8 cellular contexts compared by ENCODE assay signal in the genomic region with DNA sequence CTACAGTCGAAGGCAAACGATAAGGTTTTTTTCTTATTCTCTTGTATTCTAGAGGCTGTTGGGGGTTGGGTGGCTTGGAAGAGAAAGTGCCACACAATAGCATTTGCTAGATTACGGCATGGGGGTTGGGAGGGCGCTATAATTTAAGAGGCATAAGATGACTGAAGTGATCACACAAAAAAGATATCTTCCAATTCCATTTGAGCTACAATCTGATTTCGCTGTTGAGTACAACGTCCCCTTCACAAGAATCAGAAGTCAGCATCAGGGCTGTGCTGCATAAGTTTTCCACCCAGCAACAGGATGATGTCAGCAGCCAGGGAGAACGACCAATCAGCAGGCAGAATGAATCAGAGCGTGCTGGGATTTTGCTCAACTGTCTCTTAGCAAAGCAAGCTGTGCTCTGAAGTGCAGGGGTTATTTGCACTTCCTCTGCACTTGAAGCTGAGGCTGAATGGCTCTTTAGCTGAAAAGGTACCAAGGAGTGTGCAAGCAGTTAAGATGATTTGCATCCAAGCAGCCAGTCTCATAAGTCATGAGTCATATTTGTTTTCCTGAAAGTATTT. TPM values are rescaled to one million over a fixed set of nuclear protein-coding genes. Genes with fewer than 3 reads are reported as not detected.
DNase-seq lines count a peak whose midpoint lies in the region; ATAC-seq and TF ChIP-seq lines count a peak whose summit lies in the region.

No MANE protein-coding gene starts in this region.

- H3K9ac ChIP-seq in colonic mucosa (ENCODE audit: low read depth in 2 of 2, low read length in 2 of 2), result peak overlapping the region; percentile 1 to 5

- H3K36me3 ChIP-seq in ACC112 (ENCODE audit: insufficient read depth, low read length), result no peaks in the 10 kb centered on the region
- H3K36me3 ChIP-seq in colonic mucosa, result no peaks in the 10 kb centered on the region

- DNase-seq in NCI-H345 treated with DMSO at 0.1 percent for 48 hours (lab: John Stamatoyannopoulos, UW; ENCODE audit: unreplicated experiment) (peak; percentile 89), colonic mucosa (peak; percentile 85), left kidney (ENCODE audit: low read depth, low spot score) (peak; percentile 97)
- DNase-seq in activated CD4-positive, alpha-beta T cell treated with anti-CD3 and anti-CD28 coated beads for 4 hours, result peak; percentile 75 to 82
- peak; percentile 46 to 71 for DNase-seq in stimulated activated CD4-positive, alpha-beta T cell treated with anti-CD3 and anti-CD28 coated beads, Interleukin-1b, Interleukin-23, amount 100 ng/mL, for 4 hours (ENCODE audit: low read depth in 2 of 2)

- intact Hi-C loops in colonic mucosa (cut with DNase I), result no loop called here

- H2AFZ ChIP-seq in ACC112 (ENCODE audit: low read length, unreplicated experiment), result peak overlapping the region; percentile 91

- peaks cover 9% of the 10 kb centered on the region; the same call in 1 of the 2 replicates for H3K27me3 ChIP-seq in ACC112 (ENCODE audit: insufficient read depth, low read length)
- H3K27me3 ChIP-seq in colonic mucosa, result no peaks in the 10 kb centered on the region

- H3K9me3 ChIP-seq in colonic mucosa, result no peaks in the 10 kb centered on the region

- H3K79me2 ChIP-seq in ACC112 (ENCODE audit: control insufficient read depth, insufficient read depth, low read length, unreplicated experiment), result no peaks in the 10 kb centered on the region

- peak; percentile 98 for ATAC-seq in GM18873 (IDR thresholded peaks at IDR 0.05; ENCODE audit: low FRiP score, unreplicated experiment)
- ATAC-seq in HG03135 (IDR thresholded peaks at IDR 0.05; ENCODE audit: unreplicated experiment), result peak; percentile 99

- no peak overlapping the region for H3K27ac ChIP-seq in ACC112 (ENCODE audit: low read depth, low read length)
- H3K27ac ChIP-seq in colonic mucosa, result peak overlapping the region; percentile 6

- no peak for TF ChIP-seq CTCF in colonic mucosa (IDR thresholded peaks at IDR 0.05)

- H3K4me1 ChIP-seq in ACC112 (ENCODE audit: control insufficient read depth, insufficient read depth, low read length, unreplicated experiment), result peaks cover 14% of the 10 kb centered on the region
- H3K4me1 ChIP-seq in colonic mucosa, result peaks cover 4% of the 10 kb centered on the region

- H3K4me3 ChIP-seq in ACC112 (ENCODE audit: low read depth, low read length) (peak overlapping the region; percentile 69), colonic mucosa (no peak overlapping the region)

RNA-seq across cellular contexts. Expression of a gene that starts 23.2 kb away (rescaled TPM):
- total RNA-seq in colonic mucosa, result 10 to 100 TPM; 14.7 to 21.2 TPM
